8 cellular contexts compared by ENCODE assay signal in the genomic region with DNA sequence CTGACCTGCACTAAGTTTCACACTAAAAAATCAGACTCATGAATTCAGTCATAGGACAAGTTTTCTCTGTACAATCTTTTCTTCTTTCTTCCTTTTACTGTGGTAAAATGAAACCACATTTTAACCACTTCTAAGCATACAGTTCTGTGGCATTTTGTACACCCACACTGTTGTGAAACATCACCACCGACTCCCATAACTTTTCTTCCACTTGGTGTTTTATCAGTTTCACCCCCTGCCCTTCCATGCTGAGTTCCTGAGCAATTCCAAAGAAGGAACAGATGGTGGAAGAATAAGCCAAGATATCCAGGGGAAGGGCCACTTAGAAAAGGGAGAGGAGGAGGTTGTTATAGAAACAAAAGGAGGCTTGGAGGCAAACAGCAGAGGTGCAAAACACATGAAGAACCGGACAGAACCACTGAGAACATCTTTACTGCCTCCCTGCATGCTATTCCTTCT. TPM values are rescaled to one million over a fixed set of nuclear protein-coding genes. Genes with fewer than 3 reads are reported as not detected.
DNase-seq lines count a peak whose midpoint lies in the region; ATAC-seq and TF ChIP-seq lines count a peak whose summit lies in the region.

No MANE protein-coding gene starts in this region.

- peaks cover 35 to 72% (median 51%) of the 10 kb centered on the region in 11 experiments; a peak in 21 of 22 replicates for H4K20me1 ChIP-seq in BLaER1 treated with 17β-estradiol and CSF1 and Interleukin-3, amounts not matched to agents 10 nM and 100 nM

- H3K27ac ChIP-seq in BLaER1 treated with 17β-estradiol and CSF1 and Interleukin-3, amounts not matched to agents 10 nM and 100 nM = peak overlapping the region in 1 of 11 experiments; percentile 43; a peak in 2 of 22 replicates

- H3K9ac ChIP-seq in BLaER1 treated with 17β-estradiol and CSF1 and Interleukin-3, amounts not matched to agents 10 nM and 100 nM = 0 out of 22 replicates have a peak overlapping the region, but pooled peaks of 1 of the 11 experiments have one; percentile 30

- no peak for DNase-seq in activated T-helper 2 cell treated with anti-CD3 and anti-CD28 coated beads, Interferon-gamma antibody, Interleukin-2, Interleukin-4, amounts not matched to agents 10 μg/mL and 5 μg/mL and 100 μg/mL, durations not matched to agents 14 hours and 24 hours and 36 hours (ENCODE audit: low spot score)
- no peak for DNase-seq in NCI-H2107 (lab: John Stamatoyannopoulos, UW)
- no peak for DNase-seq in Caco-2
- DNase-seq in activated gamma-delta T cell treated with Interleukin-2 at 50 U/mL for 16 hours = no peak

- intact Hi-C loops in activated T-helper 2 cell treated with anti-CD3 and anti-CD28 coated beads, Interferon-gamma antibody, Interleukin-2, Interleukin-4, amounts not matched to agents 10 μg/mL and 5 μg/mL and 100 μg/mL, durations not matched to agents 14 hours and 24 hours and 36 hours (cut with micrococcal nuclease) = loop anchor here (1.0 to 2.0 kb wide), 3 partner anchors 15 to 37 kb away; a partner anchor contains a TSS
- intact Hi-C loops in Caco-2 (cut with micrococcal nuclease; ENCODE audit: unreplicated experiment) = no loop called here

- peak overlapping the region; percentile 61 to 84 (median 74) for H3K4me2 ChIP-seq in BLaER1 treated with 17β-estradiol and CSF1 and Interleukin-3, amounts not matched to agents 10 nM and 100 nM

- no peaks in the 10 kb centered on the region for H3K9me3 Mint-ChIP-seq in activated T-helper 2 cell treated with anti-CD3 and anti-CD28 coated beads, Interferon-gamma antibody, Interleukin-2, Interleukin-4, amounts not matched to agents 10 μg/mL and 5 μg/mL and 100 μg/mL, durations not matched to agents 14 hours and 24 hours and 36 hours
- no peaks in the 10 kb centered on the region for H3K9me3 Mint-ChIP-seq in stimulated activated memory B cell treated with anti-CD40 and anti-IgM and Interleukin-4, amounts not matched to agents 10 μg/mL and 1 μg/mL and 100 μg/mL, for 72 hours
- H3K9me3 Mint-ChIP-seq in Caco-2 (ENCODE audit: unreplicated experiment) = no peaks in the 10 kb centered on the region

- TF ChIP-seq CTCF in Caco-2 (IDR thresholded peaks at IDR 0.05; ENCODE audit: insufficient read depth in 1 of 2, low read depth in 1 of 2, low read length in 1 of 2, severe bottlenecking in 1 of 2, unreplicated experiment in 1 of 2) = no peak

- peaks cover 65 to 86% (median 80%) of the 10 kb centered on the region in 11 experiments for H3K36me3 ChIP-seq in BLaER1 treated with 17β-estradiol and CSF1 and Interleukin-3, amounts not matched to agents 10 nM and 100 nM
- H3K36me3 ChIP-seq in Caco-2 (ENCODE audit: control insufficient read depth, insufficient read depth, low read length) = no peaks in the 10 kb centered on the region

- ATAC-seq in GM18909 (IDR thresholded peaks at IDR 0.05; ENCODE audit: poor library complexity, unreplicated experiment) (peak; percentile 93), HG03097 (IDR thresholded peaks at IDR 0.05; ENCODE audit: low FRiP score, unreplicated experiment) (peak; percentile 81)
- peak; percentile 88 for ATAC-seq in stimulated activated memory B cell treated with anti-CD40 and anti-IgM and Interleukin-4, amounts not matched to agents 10 μg/mL and 1 μg/mL and 100 μg/mL, for 72 hours

- H3K4me1 ChIP-seq in BLaER1 treated with 17β-estradiol and CSF1 and Interleukin-3, amounts not matched to agents 10 nM and 100 nM = peaks cover 16 to 33% (median 26%) of the 10 kb centered on the region in 10 experiments
- H3K4me1 ChIP-seq in Caco-2 = no peaks in the 10 kb centered on the region

- POLR2A ChIA-PET in Caco-2 (lab: Charles Lee) = no interaction called here

- no peak overlapping the region for H3K4me3 ChIP-seq in BLaER1 treated with 17β-estradiol and CSF1 and Interleukin-3, amounts not matched to agents 10 nM and 100 nM
- no peak overlapping the region for H3K4me3 ChIP-seq in Caco-2 (ENCODE audit: low read depth, low read length)

- H3K27ac Mint-ChIP-seq in activated T-helper 2 cell treated with anti-CD3 and anti-CD28 coated beads, Interferon-gamma antibody, Interleukin-2, Interleukin-4, amounts not matched to agents 10 μg/mL and 5 μg/mL and 100 μg/mL, durations not matched to agents 14 hours and 24 hours and 36 hours = peak overlapping the region; percentile 30
- peak overlapping the region; percentile 49 for H3K27ac Mint-ChIP-seq in stimulated activated memory B cell treated with anti-CD40 and anti-IgM and Interleukin-4, amounts not matched to agents 10 μg/mL and 1 μg/mL and 100 μg/mL, for 72 hours
- H3K27ac Mint-ChIP-seq in Caco-2 (ENCODE audit: unreplicated experiment) = no peak overlapping the region

- peaks cover 0 to 15% (median 4%) of the 10 kb centered on the region in 11 experiments; a peak in 8 of 22 replicates for H3K9me3 ChIP-seq in BLaER1 treated with 17β-estradiol and CSF1 and Interleukin-3, amounts not matched to agents 10 nM and 100 nM (replicated peaks in 1 of 11)
- H3K9me3 ChIP-seq in Caco-2 = no peaks in the 10 kb centered on the region

- H3K27me3 Mint-ChIP-seq in activated T-helper 2 cell treated with anti-CD3 and anti-CD28 coated beads, Interferon-gamma antibody, Interleukin-2, Interleukin-4, amounts not matched to agents 10 μg/mL and 5 μg/mL and 100 μg/mL, durations not matched to agents 14 hours and 24 hours and 36 hours (ENCODE audit: low read depth) = peaks cover 19% of the 10 kb centered on the region
- H3K27me3 Mint-ChIP-seq in stimulated activated memory B cell treated with anti-CD40 and anti-IgM and Interleukin-4, amounts not matched to agents 10 μg/mL and 1 μg/mL and 100 μg/mL, for 72 hours = no peaks in the 10 kb centered on the region
- H3K27me3 Mint-ChIP-seq in Caco-2 (ENCODE audit: insufficient read depth, unreplicated experiment) = no peaks in the 10 kb centered on the region

- H3K4me1 Mint-ChIP-seq in activated T-helper 2 cell treated with anti-CD3 and anti-CD28 coated beads, Interferon-gamma antibody, Interleukin-2, Interleukin-4, amounts not matched to agents 10 μg/mL and 5 μg/mL and 100 μg/mL, durations not matched to agents 14 hours and 24 hours and 36 hours (ENCODE audit: low read depth) = peaks cover 17% of the 10 kb centered on the region
- H3K4me1 Mint-ChIP-seq in stimulated activated memory B cell treated with anti-CD40 and anti-IgM and Interleukin-4, amounts not matched to agents 10 μg/mL and 1 μg/mL and 100 μg/mL, for 72 hours = peaks cover 17% of the 10 kb centered on the region
- H3K4me1 Mint-ChIP-seq in Caco-2 (ENCODE audit: low read depth, unreplicated experiment) = no peaks in the 10 kb centered on the region

- H3K27me3 ChIP-seq in BLaER1 treated with 17β-estradiol and CSF1 and Interleukin-3, amounts not matched to agents 10 nM and 100 nM = peaks cover 0 to 11% (median 0%) of the 10 kb centered on the region in 11 experiments; a peak in 1 of 22 replicates
- H3K27me3 ChIP-seq in Caco-2 (replicated peaks; ENCODE audit: control insufficient read depth, insufficient read depth, low read length) = no peaks in the 10 kb centered on the region

- BruUV-seq in Caco-2 (replicated peaks; lab: Mats Ljungman, UMichigan) = no TSS peak

- CTCF ChIA-PET in Caco-2 (lab: Charles Lee) = no interaction called here

- H3K36me3 Mint-ChIP-seq in activated T-helper 2 cell treated with anti-CD3 and anti-CD28 coated beads, Interferon-gamma antibody, Interleukin-2, Interleukin-4, amounts not matched to agents 10 μg/mL and 5 μg/mL and 100 μg/mL, durations not matched to agents 14 hours and 24 hours and 36 hours (ENCODE audit: low read depth) = peaks cover 71% of the 10 kb centered on the region
- peaks cover 30% of the 10 kb centered on the region for H3K36me3 Mint-ChIP-seq in stimulated activated memory B cell treated with anti-CD40 and anti-IgM and Interleukin-4, amounts not matched to agents 10 μg/mL and 1 μg/mL and 100 μg/mL, for 72 hours
- peaks cover 5% of the 10 kb centered on the region for H3K36me3 Mint-ChIP-seq in Caco-2 (ENCODE audit: insufficient read depth, unreplicated experiment)

- no peak overlapping the region for H3K4me3 Mint-ChIP-seq in activated T-helper 2 cell treated with anti-CD3 and anti-CD28 coated beads, Interferon-gamma antibody, Interleukin-2, Interleukin-4, amounts not matched to agents 10 μg/mL and 5 μg/mL and 100 μg/mL, durations not matched to agents 14 hours and 24 hours and 36 hours (ENCODE audit: low read depth)
- peak overlapping the region; percentile 23 for H3K4me3 Mint-ChIP-seq in stimulated activated memory B cell treated with anti-CD40 and anti-IgM and Interleukin-4, amounts not matched to agents 10 μg/mL and 1 μg/mL and 100 μg/mL, for 72 hours
- no peak overlapping the region for H3K4me3 Mint-ChIP-seq in Caco-2 (ENCODE audit: unreplicated experiment)

RNA-seq across cellular contexts. Expression of a gene that starts 22.6 kb away (rescaled TPM):
- total RNA-seq in activated T-helper 2 cell treated with anti-CD3 and anti-CD28 coated beads, Interferon-gamma antibody, Interleukin-2, Interleukin-4, amounts not matched to agents 10 μg/mL and 5 μg/mL and 100 μg/mL, durations not matched to agents 14 hours and 24 hours and 36 hours = 5.0 and 6.0 TPM in 2 replicates
- total RNA-seq in Caco-2 (2022) = 24.1 and 24.6 TPM in 2 replicates

RNA-seq across cellular contexts. Expression of a gene that starts 38.2 kb away (rescaled TPM):
- 44.1 and 46.9 TPM in 2 replicates for total RNA-seq in activated T-helper 2 cell treated with anti-CD3 and anti-CD28 coated beads, Interferon-gamma antibody, Interleukin-2, Interleukin-4, amounts not matched to agents 10 μg/mL and 5 μg/mL and 100 μg/mL, durations not matched to agents 14 hours and 24 hours and 36 hours
- total RNA-seq in Caco-2 (2022) = 18.0 and 20.3 TPM in 2 replicates

RNA-seq across cellular contexts. Expression of a gene that starts 43.8 kb away (rescaled TPM):
- total RNA-seq in activated T-helper 2 cell treated with anti-CD3 and anti-CD28 coated beads, Interferon-gamma antibody, Interleukin-2, Interleukin-4, amounts not matched to agents 10 μg/mL and 5 μg/mL and 100 μg/mL, durations not matched to agents 14 hours and 24 hours and 36 hours = 24.1 and 25.0 TPM in 2 replicates
- 9.3 and 10.2 TPM in 2 replicates for total RNA-seq in Caco-2 (2022)
